In the genomic region with DNA sequence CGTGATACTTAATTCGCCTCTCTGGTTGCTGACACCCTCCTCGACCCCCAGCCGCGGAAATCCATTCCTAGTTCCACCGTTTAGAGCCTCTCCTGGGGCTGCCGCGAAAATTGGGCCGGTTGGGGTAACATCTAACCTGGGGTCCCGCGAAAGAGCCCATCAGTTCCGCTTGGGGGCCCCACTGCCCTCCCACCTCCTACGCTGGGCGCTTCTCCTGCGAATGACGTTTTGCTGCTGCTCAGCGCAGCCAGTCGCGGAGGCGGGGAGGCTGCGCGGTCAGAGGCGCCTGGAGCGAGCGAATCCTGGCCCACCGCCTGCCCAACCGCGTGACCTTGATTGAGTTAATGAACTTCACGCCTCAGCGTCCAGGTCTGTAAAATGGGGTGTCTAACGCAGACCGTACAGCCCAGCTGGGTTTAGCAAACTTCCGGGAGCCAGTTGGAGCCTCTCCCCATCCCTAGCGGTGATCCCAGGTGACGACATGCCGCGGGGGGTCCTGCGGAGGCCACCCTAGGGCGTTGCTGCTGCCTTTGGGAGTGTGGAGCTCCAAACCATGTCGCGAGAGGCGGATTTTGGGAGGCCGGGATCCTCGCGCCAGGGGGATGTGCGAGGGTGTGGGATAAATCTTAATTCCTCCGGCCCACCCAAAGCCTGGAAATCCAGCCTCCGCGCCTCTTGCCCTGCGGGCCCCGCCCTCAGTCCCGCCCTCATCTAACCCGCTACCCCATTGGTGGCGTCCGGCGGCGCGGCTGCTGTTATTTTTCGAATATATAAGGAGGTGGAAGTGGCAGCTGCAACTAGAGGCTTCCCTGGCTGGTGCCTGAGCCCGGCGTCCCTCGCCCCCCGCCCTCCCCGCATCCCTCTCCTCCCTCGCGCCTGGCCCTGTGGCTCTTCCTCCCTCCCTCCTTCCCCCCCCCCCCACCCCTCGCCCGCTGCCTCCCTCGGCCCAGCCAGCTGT, we compare ENCODE assay signal across 8 cellular contexts. TPM values are rescaled to one million over a fixed set of nuclear protein-coding genes. Genes with fewer than 3 reads are reported as not detected.
DNase-seq lines count a peak whose midpoint lies in the region; ATAC-seq, FAIRE-seq and TF ChIP-seq lines count a peak whose summit lies in the region.

A gene (plus strand): TSS at position 800 of the 958 bp plus-strand sequence. CDS start 222 bp downstream, outside the sequence.

- TF ChIP-seq CTCF in WTC11 (IDR thresholded peaks at IDR 0.05) (no peak), bronchial epithelial cell (IDR thresholded peaks at IDR 0.05; ENCODE audit: insufficient read depth, low read length, severe bottlenecking) (peak; percentile 41)

- POLR2A ChIA-PET in WTC11 (lab: Charles Lee) = interaction anchor here (0.6 kb wide), 1 partner anchor 23 kb away, joined by 4 read pairs; no protein-coding TSS in a partner anchor

- ATAC-seq in GM19023 (IDR thresholded peaks at IDR 0.05; ENCODE audit: unreplicated experiment) = peak; percentile 70
- ATAC-seq in HG03280 (IDR thresholded peaks at IDR 0.05; ENCODE audit: unreplicated experiment) = peak; percentile 72
- peak; percentile 52 for ATAC-seq in WTC11

- H3K27ac Mint-ChIP-seq in WTC11 = peak within 1 kb of the TSS; percentile 84

- no peaks in the 10 kb centered on the region for H3K9me3 Mint-ChIP-seq in WTC11

- no peaks in the 10 kb centered on the region for H3K27me3 ChIP-seq in bronchial epithelial cell (ENCODE audit: control insufficient read depth, insufficient read depth, low read length)

- peak within 1 kb of the TSS; percentile 68 for H3K4me3 ChIP-seq in bronchial epithelial cell (ENCODE audit: low read depth, low read length)

- DNase-seq in AG08396 (ENCODE audit: low spot score) (peak; percentile 95), NCI-H345 (lab: John Stamatoyannopoulos, UW) (peak; percentile 98), WTC11 (ENCODE audit: low spot score) (peak; percentile 92), bronchial epithelial cell (ENCODE audit: low read depth) (peak; percentile 67), inferior parietal cortex (ENCODE audit: extremely low spot score) (peak; percentile 86)
- peak; percentile 88 for DNase-seq in stimulated activated CD4-positive, alpha-beta T cell treated with anti-CD3 and anti-CD28 coated beads, Interleukin-12 subunit alpha, Interleukin-12 subunit beta, amount 100 ng/mL, for 4 hours

- peaks cover 9% of the 10 kb centered on the region for H3K36me3 ChIP-seq in bronchial epithelial cell (ENCODE audit: control insufficient read depth, insufficient read depth, low read length)

- H3K4me1 Mint-ChIP-seq in WTC11 = peaks cover 47% of the 10 kb centered on the region

- FAIRE-seq in bronchial epithelial cell (lab: Jason Lieb, UNC) = no peak

- peak within 1 kb of the TSS; percentile 82 for H3K4me3 Mint-ChIP-seq in WTC11

- peaks cover 11% of the 10 kb centered on the region; the same call in 1 of the 2 replicates for H3K27me3 Mint-ChIP-seq in WTC11 (ENCODE audit: low read depth)

- CTCF ChIA-PET in WTC11 (lab: Charles Lee) = interaction anchor here (0.5 to 2.8 kb wide), 4 partner anchors 10 to 36 kb away, joined by 3 to 29 read pairs (median 8); a partner anchor contains a TSS

- peaks cover 4% of the 10 kb centered on the region for H3K36me3 Mint-ChIP-seq in WTC11

TF ChIP-seq in WTC11, 78 proteins besides CTCF, POLR2A, EP300 and RAD21 (continues in another document):
- TF ChIP-seq TCF7 (CRISPR knock-in tag; IDR thresholded peaks at IDR 0.05; ENCODE audit: low read depth) = no peak
- TF ChIP-seq, protein P1, sequence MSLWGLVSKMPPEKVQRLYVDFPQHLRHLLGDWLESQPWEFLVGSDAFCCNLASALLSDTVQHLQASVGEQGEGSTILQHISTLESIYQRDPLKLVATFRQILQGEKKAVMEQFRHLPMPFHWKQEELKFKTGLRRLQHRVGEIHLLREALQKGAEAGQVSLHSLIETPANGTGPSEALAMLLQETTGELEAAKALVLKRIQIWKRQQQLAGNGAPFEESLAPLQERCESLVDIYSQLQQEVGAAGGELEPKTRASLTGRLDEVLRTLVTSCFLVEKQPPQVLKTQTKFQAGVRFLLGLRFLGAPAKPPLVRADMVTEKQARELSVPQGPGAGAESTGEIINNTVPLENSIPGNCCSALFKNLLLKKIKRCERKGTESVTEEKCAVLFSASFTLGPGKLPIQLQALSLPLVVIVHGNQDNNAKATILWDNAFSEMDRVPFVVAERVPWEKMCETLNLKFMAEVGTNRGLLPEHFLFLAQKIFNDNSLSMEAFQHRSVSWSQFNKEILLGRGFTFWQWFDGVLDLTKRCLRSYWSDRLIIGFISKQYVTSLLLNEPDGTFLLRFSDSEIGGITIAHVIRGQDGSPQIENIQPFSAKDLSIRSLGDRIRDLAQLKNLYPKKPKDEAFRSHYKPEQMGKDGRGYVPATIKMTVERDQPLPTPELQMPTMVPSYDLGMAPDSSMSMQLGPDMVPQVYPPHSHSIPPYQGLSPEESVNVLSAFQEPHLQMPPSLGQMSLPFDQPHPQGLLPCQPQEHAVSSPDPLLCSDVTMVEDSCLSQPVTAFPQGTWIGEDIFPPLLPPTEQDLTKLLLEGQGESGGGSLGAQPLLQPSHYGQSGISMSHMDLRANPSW (CRISPR knock-in tag; conservative IDR thresholded peaks at IDR 0.05; ENCODE audit: low read depth) = no peak
- TF ChIP-seq, protein P2, sequence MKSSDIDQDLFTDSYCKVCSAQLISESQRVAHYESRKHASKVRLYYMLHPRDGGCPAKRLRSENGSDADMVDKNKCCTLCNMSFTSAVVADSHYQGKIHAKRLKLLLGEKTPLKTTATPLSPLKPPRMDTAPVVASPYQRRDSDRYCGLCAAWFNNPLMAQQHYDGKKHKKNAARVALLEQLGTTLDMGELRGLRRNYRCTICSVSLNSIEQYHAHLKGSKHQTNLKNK (CRISPR knock-in tag; IDR thresholded peaks at IDR 0.05) = no peak
- TF ChIP-seq NR3C1 (CRISPR knock-in tag; conservative IDR thresholded peaks at IDR 0.05; ENCODE audit: low read depth) = no peak
- TF ChIP-seq ZNF671 (CRISPR knock-in tag; IDR thresholded peaks at IDR 0.05) = no peak
- TF ChIP-seq, protein P3, sequence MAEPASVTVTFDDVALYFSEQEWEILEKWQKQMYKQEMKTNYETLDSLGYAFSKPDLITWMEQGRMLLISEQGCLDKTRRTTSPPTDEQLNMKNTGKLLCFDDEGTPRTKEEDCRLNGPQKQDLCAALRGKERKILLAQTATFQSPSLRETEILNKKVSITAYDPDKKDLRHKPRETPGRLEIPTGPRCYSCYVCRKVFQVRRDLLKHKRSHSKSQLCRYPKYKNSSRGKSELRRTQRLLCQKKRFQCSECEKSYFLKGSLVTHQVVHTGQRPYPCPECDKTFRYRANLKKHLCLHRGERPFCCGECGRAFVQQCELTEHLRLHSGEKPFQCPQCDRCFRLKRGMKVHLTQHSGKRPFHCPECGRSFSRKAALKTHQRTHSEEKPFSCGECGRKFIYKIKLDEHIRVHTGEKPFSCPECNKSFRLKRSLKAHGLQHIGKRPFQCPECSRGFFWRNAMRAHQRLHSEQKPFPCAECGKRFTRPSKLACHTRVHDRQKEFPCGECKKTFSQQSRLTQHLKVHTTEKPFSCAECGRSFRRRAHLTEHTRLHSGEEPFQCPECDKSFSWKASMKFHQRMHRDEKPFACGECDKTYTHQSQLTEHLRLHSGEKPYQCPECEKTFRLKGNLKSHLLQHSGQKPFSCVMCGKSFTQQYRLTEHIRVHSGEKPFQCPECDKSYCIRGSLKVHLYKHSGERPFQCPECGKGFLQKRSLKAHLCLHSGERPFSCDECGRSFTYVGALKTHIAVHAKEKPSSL (CRISPR knock-in tag; conservative IDR thresholded peaks at IDR 0.05) = no peak
- no peak for TF ChIP-seq OVOL2 (CRISPR knock-in tag; IDR thresholded peaks at IDR 0.05; ENCODE audit: borderline replicate concordance)
- no peak for TF ChIP-seq GRHL2 (CRISPR knock-in tag; IDR thresholded peaks at IDR 0.05; ENCODE audit: insufficient replicate concordance, severe bottlenecking)
- peak; percentile 30; the same call in 1 of the 2 replicates for TF ChIP-seq SMAD3 (CRISPR knock-in tag; IDR thresholded peaks at IDR 0.05; ENCODE audit: borderline replicate concordance)
- peak; percentile 13; the same call in 1 of the 2 replicates for TF ChIP-seq TEAD1 (CRISPR knock-in tag; IDR thresholded peaks at IDR 0.05)
- TF ChIP-seq TEAD4 (CRISPR knock-in tag; IDR thresholded peaks at IDR 0.05) = no peak
- TF ChIP-seq, protein P4, sequence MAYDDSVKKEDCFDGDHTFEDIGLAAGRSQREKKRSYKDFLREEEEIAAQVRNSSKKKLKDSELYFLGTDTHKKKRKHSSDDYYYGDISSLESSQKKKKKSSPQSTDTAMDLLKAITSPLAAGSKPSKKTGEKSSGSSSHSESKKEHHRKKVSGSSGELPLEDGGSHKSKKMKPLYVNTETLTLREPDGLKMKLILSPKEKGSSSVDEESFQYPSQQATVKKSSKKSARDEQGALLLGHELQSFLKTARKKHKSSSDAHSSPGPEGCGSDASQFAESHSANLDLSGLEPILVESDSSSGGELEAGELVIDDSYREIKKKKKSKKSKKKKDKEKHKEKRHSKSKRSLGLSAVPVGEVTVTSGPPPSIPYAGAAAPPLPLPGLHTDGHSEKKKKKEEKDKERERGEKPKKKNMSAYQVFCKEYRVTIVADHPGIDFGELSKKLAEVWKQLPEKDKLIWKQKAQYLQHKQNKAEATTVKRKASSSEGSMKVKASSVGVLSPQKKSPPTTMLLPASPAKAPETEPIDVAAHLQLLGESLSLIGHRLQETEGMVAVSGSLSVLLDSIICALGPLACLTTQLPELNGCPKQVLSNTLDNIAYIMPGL (CRISPR knock-in tag; IDR thresholded peaks at IDR 0.05) = peak; percentile 73
- TF ChIP-seq EMX1 (CRISPR knock-in tag; IDR thresholded peaks at IDR 0.05) = no peak
- no peak for TF ChIP-seq ZNF317 (CRISPR knock-in tag; IDR thresholded peaks at IDR 0.05; ENCODE audit: borderline replicate concordance, low read depth)
- TF ChIP-seq, protein P5, sequence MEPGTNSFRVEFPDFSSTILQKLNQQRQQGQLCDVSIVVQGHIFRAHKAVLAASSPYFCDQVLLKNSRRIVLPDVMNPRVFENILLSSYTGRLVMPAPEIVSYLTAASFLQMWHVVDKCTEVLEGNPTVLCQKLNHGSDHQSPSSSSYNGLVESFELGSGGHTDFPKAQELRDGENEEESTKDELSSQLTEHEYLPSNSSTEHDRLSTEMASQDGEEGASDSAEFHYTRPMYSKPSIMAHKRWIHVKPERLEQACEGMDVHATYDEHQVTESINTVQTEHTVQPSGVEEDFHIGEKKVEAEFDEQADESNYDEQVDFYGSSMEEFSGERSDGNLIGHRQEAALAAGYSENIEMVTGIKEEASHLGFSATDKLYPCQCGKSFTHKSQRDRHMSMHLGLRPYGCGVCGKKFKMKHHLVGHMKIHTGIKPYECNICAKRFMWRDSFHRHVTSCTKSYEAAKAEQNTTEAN (CRISPR knock-in tag; IDR thresholded peaks at IDR 0.05) = no peak; the same call in 1 of the 2 replicates

RNA-seq across cellular contexts. Expression of the gene that starts here (rescaled TPM):
- total RNA-seq in WTC11 (2021) (35.2 to 37.5 TPM (median 37.4 TPM) in 3 replicates), bronchial epithelial cell (7.6 and 17.9 TPM in 2 replicates)

Comparison
In these comparisons a context has a peak if more than half of its experiments do, and no peak if none do; other contexts are left out.
1. Peak in every context shown above with its lines: DNase-seq, ATAC-seq and H3K4me3 ChIP-seq.